ENCODE assay signal across 8 cellular contexts in the genomic region with DNA sequence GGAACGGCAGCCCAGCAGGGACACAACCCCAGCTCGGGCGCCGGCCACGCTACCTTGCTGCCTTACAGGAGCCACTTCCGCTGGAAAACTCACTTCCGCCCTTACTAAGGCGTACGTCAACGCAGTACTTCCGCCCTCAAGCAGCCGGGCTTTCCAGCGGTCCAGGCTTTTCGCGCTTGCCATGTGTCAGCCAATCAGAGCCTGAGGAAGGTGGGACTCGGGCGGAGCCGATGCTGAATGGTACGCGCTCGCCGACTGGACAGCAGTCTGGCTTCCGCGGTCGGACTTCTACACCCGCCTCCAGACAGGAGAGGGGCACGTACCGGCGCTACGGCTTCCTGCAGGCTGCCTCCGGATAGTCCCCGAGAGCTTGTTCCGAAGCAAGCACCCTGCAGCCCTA. TPM values are rescaled to one million over a fixed set of nuclear protein-coding genes. Genes with fewer than 3 reads are reported as not detected.
DNase-seq lines count a peak whose midpoint lies in the region; ATAC-seq and TF ChIP-seq lines count a peak whose summit lies in the region.
"Not testable (repeated sequence)": the region's sequence is repeated elsewhere in the genome, so short reads cannot be mapped to it uniquely, and the experiment has no call there.

A gene (minus strand): TSS at position 83 of the 400 bp plus-strand sequence. CDS start 98 bp downstream, outside the sequence.
A gene (plus strand): TSS at position 265 of the 400 bp plus-strand sequence.

- H3K9me3 Mint-ChIP-seq in Calu3 (ENCODE audit: low read depth, unreplicated experiment); stimulated activated naive CD8-positive, alpha-beta T cell treated with anti-CD3 and anti-CD28 coated beads, Interleukin-15, amount 100 ng/mL, for 72 hours: not testable (repeated sequence)

- not testable (repeated sequence) for H3K4me3 Mint-ChIP-seq in Calu3 (ENCODE audit: low read depth, unreplicated experiment); stimulated activated naive CD8-positive, alpha-beta T cell treated with anti-CD3 and anti-CD28 coated beads, Interleukin-15, amount 100 ng/mL, for 72 hours

- not testable (repeated sequence) for TF ChIP-seq CTCF in Calu3 (IDR thresholded peaks at IDR 0.05; ENCODE audit: unreplicated experiment)

- not testable (repeated sequence) for H3K27ac Mint-ChIP-seq in Calu3 (ENCODE audit: unreplicated experiment); stimulated activated naive CD8-positive, alpha-beta T cell treated with anti-CD3 and anti-CD28 coated beads, Interleukin-15, amount 100 ng/mL, for 72 hours

- CTCF ChIA-PET in Calu3 (lab: Charles Lee), result not testable (repeated sequence)

- BruUV-seq in Calu3 (replicated peaks; lab: Mats Ljungman, UMichigan), result not testable (repeated sequence)

- intact Hi-C loops in Calu3 (cut with micrococcal nuclease; ENCODE audit: unreplicated experiment); T-helper 2 cell treated with Interferon-gamma antibody and Interleukin-4, amounts not matched to agents 100 ng/mL and 5 ng/mL, for 36 hours (cut with micrococcal nuclease): not testable (repeated sequence)

- not testable (repeated sequence) for H3K27me3 Mint-ChIP-seq in Calu3 (ENCODE audit: unreplicated experiment); stimulated activated naive CD8-positive, alpha-beta T cell treated with anti-CD3 and anti-CD28 coated beads, Interleukin-15, amount 100 ng/mL, for 72 hours

- ATAC-seq in GM19397 (IDR thresholded peaks at IDR 0.05; ENCODE audit: unreplicated experiment) (peak; percentile 86), HG02642 (IDR thresholded peaks at IDR 0.05; ENCODE audit: poor library complexity, unreplicated experiment) (peak; percentile 87), HG03439 (IDR thresholded peaks at IDR 0.05; ENCODE audit: unreplicated experiment) (peak; percentile 85), left lobe of liver (peak; percentile 86)
- peak; percentile 91 for ATAC-seq in stimulated activated naive CD8-positive, alpha-beta T cell treated with anti-CD3 and anti-CD28 coated beads, Interleukin-15, amount 100 ng/mL, for 72 hours

- not testable (repeated sequence) for H3K4me1 Mint-ChIP-seq in Calu3 (ENCODE audit: low read depth, unreplicated experiment); stimulated activated naive CD8-positive, alpha-beta T cell treated with anti-CD3 and anti-CD28 coated beads, Interleukin-15, amount 100 ng/mL, for 72 hours

- not testable (repeated sequence) for H3K36me3 Mint-ChIP-seq in Calu3 (ENCODE audit: insufficient read depth, unreplicated experiment)

- not testable (repeated sequence) for DNase-seq in Calu3; dermis blood vessel endothelial cell; left lobe of liver (ENCODE audit: low spot score); stimulated activated naive CD8-positive, alpha-beta T cell treated with anti-CD3 and anti-CD28 coated beads, Interleukin-15, amount 100 ng/mL, for 72 hours

RNA-seq across cellular contexts. Expression of the first gene that starts in this region (rescaled TPM):
- total RNA-seq in Calu3 (2022) (11.6 and 13.5 TPM in 2 replicates), dermis blood vessel endothelial cell (28.9 and 32.7 TPM in 2 replicates), left lobe of liver (2.4 TPM)
- 13.0 and 15.1 TPM in 2 replicates for total RNA-seq in T-helper 2 cell treated with Interferon-gamma antibody and Interleukin-4, amounts not matched to agents 100 ng/mL and 5 ng/mL, for 36 hours

RNA-seq across cellular contexts. Expression of the second gene that starts in this region (rescaled TPM):
- total RNA-seq in Calu3 (2022) (94.2 and 99.7 TPM in 2 replicates), dermis blood vessel endothelial cell (31.3 and 33.4 TPM in 2 replicates), left lobe of liver (12.4 TPM)
- 38.4 and 81.2 TPM in 2 replicates for total RNA-seq in T-helper 2 cell treated with Interferon-gamma antibody and Interleukin-4, amounts not matched to agents 100 ng/mL and 5 ng/mL, for 36 hours
